In genomic region chr6:71619836-71620235, GRCh38 we compare ENCODE assay signal across 23 cellular contexts.
"Had no signal": no experiment of that assay in that cellular context is flagged by ENCODE, and none has a peak within 500 bp of the region (broad histone marks: within the 10 kb centered on the region; RNA-seq: fewer than 3 reads in every experiment).

No MANE protein-coding gene starts in this region.

- ATAC-seq: body of pancreas; left lobe of liver; right lobe of liver; stimulated activated effector memory CD8-positive, alpha-beta T cell treated with anti-CD3 and anti-CD28 coated beads, Interleukin-12 subunit alpha, Interleukin-12 subunit beta, amount 100 ng/mL, for 72 hours; stimulated activated naive CD8-positive, alpha-beta T cell treated with anti-CD3 and anti-CD28 coated beads, Interleukin-15, amount 100 ng/mL, for 72 hours had no signal

- H3K4me3 ChIP-seq: body of pancreas, cardiac muscle cell, lung, right lobe of liver, skin epidermis, suprapubic skin, tibial nerve had no signal

- DNase-seq: activated CD4-positive, alpha-beta memory T cell treated with anti-CD3 and anti-CD28 coated beads for 36 hours; activated CD4-positive, alpha-beta T cell treated with anti-CD3 and anti-CD28 coated beads for 48 hours; activated naive CD4-positive, alpha-beta T cell treated with anti-CD3 and anti-CD28 coated beads for 36 hours; activated naive CD8-positive, alpha-beta T cell treated with anti-CD3 and anti-CD28 coated beads, Interleukin-2, amount 10 ng/mL, durations not matched to agents 7 days and 5 days; activated T-cell treated with anti-CD3 and anti-CD28 coated beads, Interleukin-2, amount 50 U/mL, for 48 hours; amygdala; body of pancreas; effector CD4-positive, alpha-beta T cell; foreskin melanocyte; kidney; naive B cell; occipital lobe; posterior cingulate gyrus; right lobe of liver; stimulated activated CD4-positive, alpha-beta T cell treated with anti-CD3 and anti-CD28 coated beads, Interleukin-1b, Interleukin-23, amount 100 ng/mL, for 48 hours; stimulated activated naive CD8-positive, alpha-beta T cell treated with anti-CD3 and anti-CD28 coated beads, Interleukin-15, amount 100 ng/mL, for 72 hours had no signal

- H3K27ac ChIP-seq: body of pancreas, cardiac muscle cell, right lobe of liver, skin epidermis, suprapubic skin, tibial nerve had no signal

- H3K27me3 ChIP-seq: body of pancreas, cardiac muscle cell, right lobe of liver, suprapubic skin, tibial nerve had no signal

- H3K4me1 ChIP-seq: body of pancreas, right lobe of liver, suprapubic skin, tibial nerve had no signal

- H3K36me3 ChIP-seq: cardiac muscle cell, right lobe of liver, suprapubic skin, tibial nerve had no signal

- H3K9me3 ChIP-seq: body of pancreas, right lobe of liver, suprapubic skin, tibial nerve had no signal
